13 cellular contexts compared by ENCODE assay signal in the genomic region with DNA sequence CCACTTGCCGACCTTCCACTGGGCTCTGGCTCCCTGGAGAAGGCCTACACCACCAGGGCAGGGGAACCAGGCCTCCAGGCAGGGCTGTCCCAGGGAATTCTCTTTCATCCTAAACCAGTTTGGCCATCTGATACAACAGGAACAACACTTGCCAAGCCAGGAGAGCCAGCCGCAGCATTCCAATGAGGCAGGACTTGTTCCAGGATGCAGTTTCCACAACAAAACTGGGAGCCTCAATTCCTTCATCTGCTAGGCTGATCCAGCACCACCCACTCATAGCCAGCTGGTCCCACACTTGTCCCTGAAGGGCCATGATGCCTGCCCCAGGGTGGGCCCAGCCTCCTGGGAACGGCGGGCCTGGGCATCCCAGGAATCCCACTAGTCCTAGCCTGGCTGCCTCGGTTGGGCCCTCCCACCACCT. TPM values are rescaled to one million over a fixed set of nuclear protein-coding genes. Genes with fewer than 3 reads are reported as not detected.
A peak's percentile ranks its signal among the peaks of the same experiment; 100 is the strongest.
DNase-seq lines count a peak whose midpoint lies in the region; ATAC-seq, FAIRE-seq and TF ChIP-seq lines count a peak whose summit lies in the region.
"Had no signal": no experiment of that assay in that cellular context is flagged by ENCODE, and none has a peak within 500 bp of the region (broad histone marks: within the 10 kb centered on the region; RNA-seq: fewer than 3 reads in every experiment).

No MANE protein-coding gene starts in this region.

- H3K18ac ChIP-seq in mesenchymal stem cell (ENCODE audit: low read depth in 1 of 2, low read length in 2 of 2), result no peak overlapping the region

- H3K4me3 ChIP-seq in endothelial cell of umbilical vein (replicated peaks in 1 of 3; ENCODE audit: insufficient read depth in 1 of 3, low read depth in 1 of 3, low read length in 3 of 3), result no peak overlapping the region
- H3K4me3 ChIP-seq in mesenchymal stem cell (ENCODE audit: insufficient read depth in 1 of 2, low read depth in 1 of 2, low read length in 2 of 2), result no peak overlapping the region
- H3K4me3 ChIP-seq in uterus, result no peak overlapping the region
- H3K4me3 ChIP-seq in effector memory CD4-positive, alpha-beta T cell (ENCODE audit: insufficient read depth, low read depth, low read length, poor library complexity, severe bottlenecking), result no peak overlapping the region
- H3K4me3 ChIP-seq: A549 had no signal

- FAIRE-seq in endothelial cell of umbilical vein (lab: Jason Lieb, UNC), result no peak
- FAIRE-seq: A549, RCC 7860 had no signal

- H4K20me1 ChIP-seq in endothelial cell of umbilical vein (replicated peaks; ENCODE audit: control insufficient read depth, extremely low read depth, insufficient read depth, low read length), result no peaks in the 10 kb centered on the region

- H3K36me3 ChIP-seq in endothelial cell of umbilical vein (ENCODE audit: control insufficient read depth in 2 of 2, extremely low read depth in 1 of 2, insufficient read depth in 2 of 2, low read length in 2 of 2) (no peaks in the 10 kb centered on the region), mesenchymal stem cell (ENCODE audit: control insufficient read depth in 1 of 2, insufficient read depth in 2 of 2, low read depth in 1 of 2, low read length in 2 of 2) (peaks cover 0 to 2% of the 10 kb centered on the region in 2 experiments), uterus (no peaks in the 10 kb centered on the region)
- H3K36me3 ChIP-seq in effector memory CD4-positive, alpha-beta T cell (ENCODE audit: control insufficient read depth, insufficient read depth, low read length), result no peaks in the 10 kb centered on the region

- H2AK5ac ChIP-seq in mesenchymal stem cell (ENCODE audit: low read length, severe bottlenecking), result no peak overlapping the region

- peaks cover 92% of the 10 kb centered on the region for H3K79me2 ChIP-seq in endothelial cell of umbilical vein (ENCODE audit: control insufficient read depth, insufficient read depth, low read length)

- no peaks in the 10 kb centered on the region for H3K9me3 ChIP-seq in endothelial cell of umbilical vein (replicated peaks; ENCODE audit: control insufficient read depth, insufficient read depth, low read length)
- no peaks in the 10 kb centered on the region for H3K9me3 ChIP-seq in mesenchymal stem cell (ENCODE audit: control insufficient read depth, low read length)
- H3K9me3 ChIP-seq in uterus, result no peaks in the 10 kb centered on the region
- H3K9me3 ChIP-seq in effector memory CD4-positive, alpha-beta T cell (ENCODE audit: control insufficient read depth, low read length), result no peaks in the 10 kb centered on the region
- H3K9me3 ChIP-seq: A549 had no signal

- H4K8ac ChIP-seq in mesenchymal stem cell (ENCODE audit: low read length), result peak overlapping the region; percentile 29

- no peak overlapping the region for H2BK15ac ChIP-seq in mesenchymal stem cell (ENCODE audit: low read depth, poor library complexity, severe bottlenecking)

- DNase-seq in activated effector memory CD4-positive, alpha-beta T cell treated with anti-CD3 and anti-CD28 coated beads, Interleukin-2, amount 50 U/mL, for 16 hours, result peak; percentile 38
- DNase-seq in activated effector memory CD4-positive, alpha-beta T cell treated with Interleukin-2 at 50 U/mL for 16 hours, result no peak
- DNase-seq in endothelial cell of umbilical vein (ENCODE audit: low read depth, low spot score), result no peak
- no peak for DNase-seq in mesenchymal stem cell
- DNase-seq in uterus, result no peak
- DNase-seq in effector memory CD4-positive, alpha-beta T cell, result no peak
- DNase-seq in NCI-H748 (lab: John Stamatoyannopoulos, UW; ENCODE audit: unreplicated experiment), result no peak
- DNase-seq: activated naive CD8-positive, alpha-beta T cell treated with anti-CD3 and anti-CD28 coated beads, Interleukin-2, amount 50 U/mL, for 24 hours; NCI-H1930 had no signal

- H2AFZ ChIP-seq in endothelial cell of umbilical vein (ENCODE audit: low read depth, low read length) (no peak overlapping the region), mesenchymal stem cell (ENCODE audit: low read depth, low read length) (no peak overlapping the region)

- dilution Hi-C loops in endothelial cell of umbilical vein (cut with MboI; ENCODE audit: extremely low pct_ligation_motif_present, low sequenced_read_pairs), result no loop called here

- CTCF ChIA-PET in endothelial cell of umbilical vein (lab: Charles Lee), result interaction anchor here (1.5 to 1.9 kb wide), 2 partner anchors 8 to 12 kb away, joined by 6 to 7 read pairs; no protein-coding TSS in a partner anchor

- H3K4me2 ChIP-seq in endothelial cell of umbilical vein (ENCODE audit: insufficient read depth, low read length) (no peak overlapping the region), mesenchymal stem cell (ENCODE audit: low read length, poor library complexity, severe bottlenecking) (no peak overlapping the region)
- H3K4me2 ChIP-seq: A549 had no signal

- H3K9me1 ChIP-seq in endothelial cell of umbilical vein (replicated peaks; ENCODE audit: control insufficient read depth, extremely low read depth, insufficient read depth, low read length), result no peaks in the 10 kb centered on the region

- POLR2A ChIA-PET in endothelial cell of umbilical vein (lab: Charles Lee), result no interaction called here

- H3K4me1 ChIP-seq in endothelial cell of umbilical vein (ENCODE audit: control insufficient read depth, extremely low read depth, insufficient read depth, low read length) (peaks cover 29% of the 10 kb centered on the region), mesenchymal stem cell (ENCODE audit: control insufficient read depth, insufficient read depth, low read depth, low read length) (peaks cover 26% of the 10 kb centered on the region), uterus (peaks cover 0 to 4% of the 10 kb centered on the region in 2 donors)
- H3K4me1 ChIP-seq in effector memory CD4-positive, alpha-beta T cell (ENCODE audit: control insufficient read depth, insufficient read depth, low read length, poor library complexity, severe bottlenecking), result peaks cover 8% of the 10 kb centered on the region
- H3K4me1 ChIP-seq: A549 had no signal

- intact Hi-C loops in endothelial cell of umbilical vein (cut with micrococcal nuclease) (no loop called here), uterus (cut with DNase I; ENCODE audit: low total_unique reads) (no loop called here)

- TF ChIP-seq CTCF in endothelial cell of umbilical vein (IDR thresholded peaks at IDR 0.05; ENCODE audit: extremely low read depth in 1 of 2, insufficient read depth in 1 of 2, low read depth in 1 of 2, low read length in 2 of 2) (no peak), uterus (IDR thresholded peaks at IDR 0.05) (no peak)

- H2BK120ac ChIP-seq in mesenchymal stem cell (ENCODE audit: low read depth, low read length), result no peak overlapping the region

- H3K9ac ChIP-seq in endothelial cell of umbilical vein (replicated peaks; ENCODE audit: extremely low read depth, insufficient read depth, low read length) (no peak overlapping the region), mesenchymal stem cell (ENCODE audit: low read length) (no peak overlapping the region)

- H3K27me3 ChIP-seq in endothelial cell of umbilical vein (ENCODE audit: control insufficient read depth in 2 of 2, insufficient read depth in 2 of 2, low read length in 2 of 2), result no peaks in the 10 kb centered on the region
- no peaks in the 10 kb centered on the region for H3K27me3 ChIP-seq in mesenchymal stem cell (ENCODE audit: control insufficient read depth in 1 of 2, insufficient read depth in 1 of 2, low read length in 2 of 2)
- H3K27me3 ChIP-seq in uterus, result no peaks in the 10 kb centered on the region
- no peaks in the 10 kb centered on the region for H3K27me3 ChIP-seq in effector memory CD4-positive, alpha-beta T cell (replicated peaks; ENCODE audit: control insufficient read depth, insufficient read depth, low read length, poor library complexity, severe bottlenecking)

- H3K79me1 ChIP-seq in mesenchymal stem cell (replicated peaks; ENCODE audit: low read length, poor library complexity, severe bottlenecking), result peaks cover 45% of the 10 kb centered on the region

- BruUV-seq in endothelial cell of umbilical vein (replicated peaks; lab: Mats Ljungman, UMichigan), result no TSS peak

- no peak overlapping the region for H4K91ac ChIP-seq in mesenchymal stem cell (ENCODE audit: low read length)

- no peak overlapping the region for H3K4ac ChIP-seq in mesenchymal stem cell (ENCODE audit: low read depth in 1 of 2, low read length in 2 of 2)

- no peak overlapping the region for H3K14ac ChIP-seq in mesenchymal stem cell (ENCODE audit: low read length in 2 of 2)

- no peak overlapping the region for H2BK12ac ChIP-seq in mesenchymal stem cell (ENCODE audit: low read length in 2 of 2)

- H2BK5ac ChIP-seq in mesenchymal stem cell (ENCODE audit: low read depth, low read length, poor library complexity, severe bottlenecking), result no peak overlapping the region

- no peak for TF ChIP-seq POLR2A in endothelial cell of umbilical vein (IDR thresholded peaks at IDR 0.05; ENCODE audit: low read depth, low read length)
- no peak for TF ChIP-seq POLR2A in uterus (IDR thresholded peaks at IDR 0.05)

- H3K23ac ChIP-seq in mesenchymal stem cell (ENCODE audit: low read length in 2 of 2), result no peak overlapping the region

- WGBS in mesenchymal stem cell, result 96% methylated on average over 5 of the region's 5 CpGs

- ATAC-seq in HG02970 (IDR thresholded peaks at IDR 0.05; ENCODE audit: low FRiP score, unreplicated experiment), result no peak
- ATAC-seq: A549; activated CD4-positive, CD25-positive, alpha-beta regulatory T cell treated with anti-CD3 and anti-CD28 coated beads, Interleukin-2, amount 50 U/mL, for 24 hours; activated naive CD8-positive, alpha-beta T cell treated with anti-CD3 and anti-CD28 coated beads, Interleukin-2, amount 50 U/mL, for 24 hours had no signal

- H3K27ac ChIP-seq in endothelial cell of umbilical vein (ENCODE audit: insufficient read depth, low read depth, low read length) (peak overlapping the region; percentile 18), mesenchymal stem cell (ENCODE audit: low read length, poor library complexity, severe bottlenecking) (no peak overlapping the region), uterus (peak overlapping the region; percentile 14 to 44)
- no peak overlapping the region for H3K27ac ChIP-seq in effector memory CD4-positive, alpha-beta T cell (ENCODE audit: insufficient read depth, low read length, poor library complexity, severe bottlenecking)
- H3K27ac ChIP-seq: A549 had no signal

TF ChIP-seq in endothelial cell of umbilical vein, 7 proteins besides CTCF, POLR2A, EP300 and RAD21 (continues in another document):
- TF ChIP-seq MYC (IDR thresholded peaks at IDR 0.05; ENCODE audit: low read depth, low read length), result no peak

RNA-seq across cellular contexts. Expression of gene BICD2, which starts 26.0 kb away (rescaled TPM):
- total RNA-seq in endothelial cell of umbilical vein, result 37.9 and 39.3 TPM in 2 replicates
- polyA plus RNA-seq in endothelial cell of umbilical vein, result 10.7 and 14.3 TPM in 2 replicates
- polyA plus RNA-seq in endothelial cell of umbilical vein (2011; cell fraction: cytosol; rRNA removed), result 14.3 and 15.3 TPM in 2 replicates
- 14.5 and 15.9 TPM in 2 replicates for polyA plus RNA-seq in endothelial cell of umbilical vein (2011; cell fraction: nucleus; rRNA removed)
- polyA plus RNA-seq in endothelial cell of umbilical vein (2012), result 27.3 and 29.9 TPM in 2 replicates
- polyA minus RNA-seq in endothelial cell of umbilical vein, result 15.9 and 18.7 TPM in 2 replicates
- polyA minus RNA-seq in endothelial cell of umbilical vein (2011; cell fraction: cytosol; rRNA and poly(A)+ RNA removed), result 7.6 TPM
- polyA minus RNA-seq in endothelial cell of umbilical vein (2011; cell fraction: nucleus; rRNA and poly(A)+ RNA removed), result 8.5 and 9.8 TPM in 2 replicates
- polyA plus RNA-seq in mesenchymal stem cell (2013, experiment 1 of 2), result 20.1 TPM
- polyA plus RNA-seq in mesenchymal stem cell (2013, experiment 2 of 2), result 19.2 TPM
- 10 to 100 TPM in 3 of 4 donors, 1 to 10 TPM in 1; 5.6 to 45.1 (median 22.8) TPM for total RNA-seq in uterus

Comparison
In these comparisons a context has a peak if more than half of its experiments do, and no peak if none do; other contexts are left out.
1. H3K27ac ChIP-seq: peak in endothelial cell of umbilical vein (single experiment) and uterus (2 of 2); none in mesenchymal stem cell (single experiment) and effector memory CD4-positive, alpha-beta T cell (single experiment).